In genomic region chr4:3252831-3253641, GRCh38 we compare ENCODE assay signal across 25 cellular contexts. TPM values are rescaled to one million over a fixed set of nuclear protein-coding genes. Genes with fewer than 3 reads are reported as not detected.
A peak's percentile ranks its signal among the peaks of the same experiment; 100 is the strongest.
DNase-seq lines count a peak whose midpoint lies in the region; ATAC-seq and TF ChIP-seq lines count a peak whose summit lies in the region.
"Had no signal": no experiment of that assay in that cellular context is flagged by ENCODE, and none has a peak within 500 bp of the region (broad histone marks: within the 10 kb centered on the region; RNA-seq: fewer than 3 reads in every experiment).

No MANE protein-coding gene starts in this region.

- no TSS peak for BruUV-seq in PC-3 (replicated peaks; lab: Mats Ljungman, UMichigan)

- ATAC-seq in right cardiac atrium (peak in 1 of 2 donors; percentile 42), PC-3 (no peak), HG03439 (IDR thresholded peaks at IDR 0.05; ENCODE audit: unreplicated experiment) (no peak)
- ATAC-seq: naive thymus-derived CD4-positive, alpha-beta T cell had no signal

- intact Hi-C loops in right cardiac atrium (cut with DNase I): no loop called here
- intact Hi-C loops in posterior cingulate gyrus (cut with DNase I): no loop called here
- intact Hi-C loops in PC-3 (cut with micrococcal nuclease): no loop called here
- intact Hi-C loops in CD4-positive, alpha-beta memory T cell (cut with micrococcal nuclease): no loop called here

- H3K36me3 Mint-ChIP-seq in CD4-positive, alpha-beta memory T cell: peaks cover 0 to 8% of the 10 kb centered on the region in 2 donors

- no peaks in the 10 kb centered on the region for H3F3A ChIP-seq in PC-3 (ENCODE audit: low read length, unreplicated experiment)

- no peaks in the 10 kb centered on the region for H3K36me3 ChIP-seq in PC-3 (ENCODE audit: low read depth, low read length)
- no peaks in the 10 kb centered on the region for H3K36me3 ChIP-seq in CD4-positive, alpha-beta memory T cell (ENCODE audit: insufficient read depth, low read length)
- H3K36me3 ChIP-seq: breast epithelium, prostate gland, SJCRH30 had no signal

- H3K9me2 ChIP-seq in PC-3 (replicated peaks; ENCODE audit: low read length): no peaks in the 10 kb centered on the region

- H3K4me3 Mint-ChIP-seq in CD4-positive, alpha-beta memory T cell: no peak overlapping the region
- H3K4me3 Mint-ChIP-seq: B cell; memory B cell; naive thymus-derived CD4-positive, alpha-beta T cell had no signal

- no peak overlapping the region for H3K4me2 ChIP-seq in PC-3 (ENCODE audit: low read length)
- H3K4me2 ChIP-seq: PC-9 had no signal

- no peak for TF ChIP-seq EP300 in Ishikawa (IDR thresholded peaks at IDR 0.05; ENCODE audit: borderline replicate concordance)

- CTCF ChIA-PET in PC-3 (lab: Charles Lee): no interaction called here
- CTCF ChIA-PET in CD4-positive, alpha-beta memory T cell (lab: Charles Lee; ENCODE audit: partially characterized antibody): no interaction called here

- POLR2A ChIA-PET in PC-3 (lab: Charles Lee; ENCODE audit: unreplicated experiment): no interaction called here
- POLR2A ChIA-PET in CD4-positive, alpha-beta memory T cell (lab: Charles Lee; ENCODE audit: partially characterized antibody): no interaction called here

- no peaks in the 10 kb centered on the region for H4K20me1 ChIP-seq in PC-3 (ENCODE audit: low read length)

- no peaks in the 10 kb centered on the region for H3K79me2 ChIP-seq in PC-3 (ENCODE audit: low read length)

- H3K27ac ChIP-seq in right cardiac atrium (ENCODE audit: low read length): no peak overlapping the region
- H3K27ac ChIP-seq in PC-3 (ENCODE audit: low read length): no peak overlapping the region
- no peak overlapping the region for H3K27ac ChIP-seq in CD4-positive, alpha-beta memory T cell (ENCODE audit: low read depth, low read length)
- H3K27ac ChIP-seq: 22Rv1, breast epithelium, PC-9, prostate gland, SJCRH30 had no signal

- no peaks in the 10 kb centered on the region for H3K27me3 ChIP-seq in right cardiac atrium (ENCODE audit: control insufficient read depth, insufficient read depth)
- no peaks in the 10 kb centered on the region for H3K27me3 ChIP-seq in PC-3 (ENCODE audit: low read length)
- no peaks in the 10 kb centered on the region for H3K27me3 ChIP-seq in CD4-positive, alpha-beta memory T cell (ENCODE audit: insufficient read depth, low read length)
- H3K27me3 ChIP-seq: breast epithelium, SJCRH30 had no signal

- H3K9me3 ChIP-seq in right cardiac atrium (ENCODE audit: control insufficient read depth, low read length) (no peaks in the 10 kb centered on the region), PC-3 (ENCODE audit: low read length) (no peaks in the 10 kb centered on the region)
- H3K9me3 ChIP-seq in CD4-positive, alpha-beta memory T cell (ENCODE audit: control insufficient read depth in 1 of 2, low read length in 2 of 2): no peaks in the 10 kb centered on the region
- H3K9me3 ChIP-seq: breast epithelium, prostate gland, SJCRH30 had no signal

- DNase-seq in activated CD4-positive, CD25-positive, alpha-beta regulatory T cell treated with anti-CD3 and anti-CD28 coated beads, Interleukin-2, amount 50 U/mL, for 72 hours: peak; percentile 21
- no peak for DNase-seq in activated CD4-positive, CD25-positive, alpha-beta regulatory T cell (lab: John Stamatoyannopoulos, UW)
- DNase-seq in right cardiac atrium (peak in 2 of 3 donors; percentile 24 to 57), posterior cingulate gyrus (peak in 6 of 10 donors; percentile 5 to 77 (median 42)), PC-3 (no peak)
- no peak for DNase-seq in CD4-positive, alpha-beta memory T cell
- DNase-seq: activated CD4-positive, alpha-beta T cell treated with anti-CD3 and anti-CD28 coated beads, Interleukin-2, amount 50 U/mL, for 4 hours; dermis blood vessel endothelial cell; Kasumi-1; naive thymus-derived CD4-positive, alpha-beta T cell; NCI-H1092; NCI-H2081; NCI-H446; PC-9; stimulated activated CD4-positive, alpha-beta T cell treated with anti-CD3 and anti-CD28 coated beads, Interleukin-12 subunit alpha, Interleukin-12 subunit beta, amount 100 ng/mL, for 4 hours; stimulated activated CD8-positive, alpha-beta memory T cell treated with anti-CD3 and anti-CD28 coated beads, Interleukin-4, amount 100 ng/mL, for 48 hours had no signal

- H3K9me3 Mint-ChIP-seq in CD4-positive, alpha-beta memory T cell: no peaks in the 10 kb centered on the region
- H3K9me3 Mint-ChIP-seq: memory B cell; naive thymus-derived CD4-positive, alpha-beta T cell had no signal

- H3K4me1 ChIP-seq in right cardiac atrium (ENCODE audit: control insufficient read depth, insufficient read depth, low read length): no peaks in the 10 kb centered on the region
- H3K4me1 ChIP-seq in PC-3 (ENCODE audit: insufficient read depth, low read length): peaks cover 22% of the 10 kb centered on the region
- no peaks in the 10 kb centered on the region for H3K4me1 ChIP-seq in CD4-positive, alpha-beta memory T cell (ENCODE audit: insufficient read depth, low read length)
- H3K4me1 ChIP-seq: breast epithelium, prostate gland, SJCRH30 had no signal

- 86% methylated on average over 38 of the region's 38 CpGs for WGBS in right cardiac atrium

- no peak for TF ChIP-seq RAD21 in Ishikawa (IDR thresholded peaks at IDR 0.05; ENCODE audit: low read depth)

- no peak overlapping the region for H2AFZ ChIP-seq in PC-3 (ENCODE audit: low read length)
- H2AFZ ChIP-seq: PC-9 had no signal

- H3K27me3 Mint-ChIP-seq in CD4-positive, alpha-beta memory T cell: no peaks in the 10 kb centered on the region
- H3K27me3 Mint-ChIP-seq: B cell; memory B cell; naive thymus-derived CD4-positive, alpha-beta T cell had no signal

- H3K4me3 ChIP-seq in right cardiac atrium (ENCODE audit: low read length) (no peak overlapping the region), PC-3 (ENCODE audit: low read length) (no peak overlapping the region)
- H3K4me3 ChIP-seq in CD4-positive, alpha-beta memory T cell (ENCODE audit: low read length in 2 of 2): no peak overlapping the region
- H3K4me3 ChIP-seq: breast epithelium, PC-9, prostate gland, SJCRH30 had no signal

- no peak overlapping the region for H3K9ac ChIP-seq in PC-3 (ENCODE audit: low read length)

- no peak for TF ChIP-seq CTCF in PC-3 (conservative IDR thresholded peaks at IDR 0.05; ENCODE audit: low read depth, low read length)

- H3K27ac Mint-ChIP-seq in CD4-positive, alpha-beta memory T cell: no peak overlapping the region
- H3K27ac Mint-ChIP-seq: B cell; memory B cell; naive thymus-derived CD4-positive, alpha-beta T cell had no signal

- H3K4me1 Mint-ChIP-seq in CD4-positive, alpha-beta memory T cell: no peaks in the 10 kb centered on the region
- H3K4me1 Mint-ChIP-seq: naive thymus-derived CD4-positive, alpha-beta T cell had no signal

TF ChIP-seq in Ishikawa, 13 proteins besides CTCF, POLR2A, EP300 and RAD21:
- no peak for TF ChIP-seq USF1 (IDR thresholded peaks at IDR 0.05)
- peak; percentile 51; the same call in 1 of the 2 replicates for TF ChIP-seq NFIC (IDR thresholded peaks at IDR 0.05)

RNA-seq across cellular contexts. Expression of gene MSANTD1, which starts 4.1 kb away (rescaled TPM):
- total RNA-seq in right cardiac atrium (under 1 TPM; 0.23 to 0.40 (median 0.34) TPM), PC-3 (2014; rRNA removed) (0.77 and 1.3 TPM in 2 replicates)
- polyA plus RNA-seq in right cardiac atrium: 0.20 TPM
- 1 to 10 TPM; 2.0 to 2.2 TPM for total RNA-seq in CD4-positive, alpha-beta memory T cell
- polyA plus RNA-seq in CD4-positive, alpha-beta memory T cell: under 1 TPM in 1 of 2 donors, not detected in 1; 0.08 TPM
- total RNA-seq: HT1080 had no signal
- polyA plus RNA-seq: naive thymus-derived CD4-positive, alpha-beta T cell had no signal

RNA-seq across cellular contexts. Expression of gene RGS12, which starts 39.8 kb away (rescaled TPM):
- 10 to 100 TPM; 11.6 to 18.2 (median 14.6) TPM for total RNA-seq in right cardiac atrium
- polyA plus RNA-seq in right cardiac atrium: 20.8 TPM
- 10.3 and 13.8 TPM in 2 replicates for total RNA-seq in PC-3 (2014; rRNA removed)
- 10 to 100 TPM in 1 of 2 experiments, 1 to 10 TPM in 1; 9.7 to 10.6 TPM for total RNA-seq in CD4-positive, alpha-beta memory T cell
- polyA plus RNA-seq in CD4-positive, alpha-beta memory T cell: 1 to 10 TPM in 1 of 2 donors, under 1 TPM in 1; 0.93 to 2.3 TPM

Comparison
In these comparisons a context has a peak if more than half of its experiments do, and no peak if none do; other contexts are left out.
1. DNase-seq: peak in activated CD4-positive, CD25-positive, alpha-beta regulatory T cell treated with anti-CD3 and anti-CD28 coated beads, Interleukin-2, amount 50 U/mL, for 72 hours (single experiment), right cardiac atrium (2 of 3) and posterior cingulate gyrus (6 of 10); none in activated CD4-positive, CD25-positive, alpha-beta regulatory T cell (0 of 4), PC-3 (single experiment) and CD4-positive, alpha-beta memory T cell (0 of 5).